In the genomic region with DNA sequence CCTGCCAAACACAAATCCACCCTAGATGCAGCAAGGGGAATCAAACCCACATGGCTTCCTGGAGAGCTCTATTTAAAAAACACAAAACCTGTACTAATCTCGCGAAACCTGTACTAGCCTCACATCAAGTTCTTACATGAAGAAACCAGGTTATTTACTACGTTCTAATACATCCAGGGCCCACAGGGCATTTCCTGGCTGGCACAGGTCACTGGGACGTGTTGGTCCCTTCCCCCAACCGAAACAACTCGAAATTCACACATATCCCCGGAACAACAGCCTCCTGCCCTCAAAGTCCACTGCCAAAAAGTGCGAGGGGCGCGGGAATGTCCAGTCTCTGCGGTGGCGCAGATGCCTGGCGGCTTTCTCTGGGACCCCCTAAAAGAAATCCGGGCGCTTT, we compare ENCODE assay signal across 9 cellular contexts. TPM values are rescaled to one million over a fixed set of nuclear protein-coding genes. Genes with fewer than 3 reads are reported as not detected.
DNase-seq lines count a peak whose midpoint lies in the region; ATAC-seq and TF ChIP-seq lines count a peak whose summit lies in the region.
"Had no signal": no experiment of that assay in that cellular context is flagged by ENCODE, and none has a peak within 500 bp of the region (broad histone marks: within the 10 kb centered on the region; RNA-seq: fewer than 3 reads in every experiment).

No MANE protein-coding gene starts in this region.

- no peak overlapping the region for H3K56ac ChIP-seq in IMR-90 (ENCODE audit: extremely low read depth, insufficient read depth, low read length)

- peak overlapping the region; percentile 93 for H2BK15ac ChIP-seq in IMR-90 (ENCODE audit: low read depth, low read length)

- intact Hi-C loops in A673 (cut with micrococcal nuclease; ENCODE audit: unreplicated experiment) (no loop called here), IMR-90 (cut with micrococcal nuclease) (no loop called here), OCI-LY7 (cut with micrococcal nuclease; ENCODE audit: unreplicated experiment) (no loop called here)

- H3K79me1 ChIP-seq in IMR-90 (ENCODE audit: low read depth in 1 of 2, low read length in 2 of 2): peaks cover 15 to 17% of the 10 kb centered on the region in 2 experiments; a peak in 3 of 4 replicates

- H3K27ac ChIP-seq in A673 (ENCODE audit: low read depth, low read length, poor library complexity, severe bottlenecking) (no peak overlapping the region), IMR-90 (ENCODE audit: insufficient read depth, low read length) (peak overlapping the region; percentile 8), muscle layer of colon (ENCODE audit: low read depth, low read length) (no peak overlapping the region), OCI-LY7 (ENCODE audit: low read depth, low read length, poor library complexity, severe bottlenecking) (no peak overlapping the region)
- H3K27ac ChIP-seq: HL-60 had no signal

- no peaks in the 10 kb centered on the region for H3K36me3 ChIP-seq in A673 (ENCODE audit: insufficient read depth, low read length, poor library complexity, severe bottlenecking)
- H3K36me3 ChIP-seq in IMR-90 (ENCODE audit: control insufficient read depth, insufficient read depth, low read length): no peaks in the 10 kb centered on the region
- no peaks in the 10 kb centered on the region for H3K36me3 ChIP-seq in muscle layer of colon (ENCODE audit: insufficient read depth, low read length)
- no peaks in the 10 kb centered on the region for H3K36me3 ChIP-seq in OCI-LY7 (ENCODE audit: insufficient read depth, low read length)

- H3K4me3 ChIP-seq in A673 (ENCODE audit: low read depth, low read length, poor library complexity, severe bottlenecking) (peak overlapping the region; percentile 28), IMR-90 (ENCODE audit: insufficient read depth, low read depth, low read length) (peak overlapping the region; percentile 46), choroid plexus epithelial cell (ENCODE audit: low read depth, low read length) (peak overlapping the region; percentile 73), muscle layer of colon (ENCODE audit: low read depth in 1 of 2, low read length in 2 of 2) (peak overlapping the region; percentile 47 to 58), OCI-LY7 (ENCODE audit: low read depth, low read length, poor library complexity, severe bottlenecking) (no peak overlapping the region)

- H3K27me3 ChIP-seq in A673 (replicated peaks; ENCODE audit: insufficient read depth, low read depth, low read length, poor library complexity) (peaks cover 35% of the 10 kb centered on the region), IMR-90 (ENCODE audit: control insufficient read depth, insufficient read depth, low read length) (peaks cover 9% of the 10 kb centered on the region; the same call in 1 of the 2 replicates), muscle layer of colon (ENCODE audit: control insufficient read depth in 1 of 2, insufficient read depth in 2 of 2, low read length in 2 of 2) (peaks cover 0 to 20% of the 10 kb centered on the region in 2 donors)

- H3K79me2 ChIP-seq in OCI-LY7 (ENCODE audit: insufficient read depth, low read depth, low read length): no peaks in the 10 kb centered on the region

- WGBS in IMR-90 (ENCODE audit: extremely low coverage in 2 of 2, insufficient read length in 1 of 2), 2 experiments: 50% methylated on average over 5 of the region's 15 CpGs; no CpG with 5 or more reads in 1 of the 2 experiments

- H3K4me2 ChIP-seq in IMR-90 (ENCODE audit: low read depth, low read length): peak overlapping the region; percentile 66
- no peak overlapping the region for H3K4me2 ChIP-seq in OCI-LY7 (ENCODE audit: low read length)

- POLR2A ChIA-PET in A673 (lab: Charles Lee; ENCODE audit: low non-redundant PET): no interaction called here
- POLR2A ChIA-PET in IMR-90 (lab: Charles Lee; ENCODE audit: unreplicated experiment): no interaction called here
- POLR2A ChIA-PET in OCI-LY7 (lab: Charles Lee): no interaction called here

- H2AFZ ChIP-seq in IMR-90 (replicated peaks; ENCODE audit: low read length, poor library complexity) (peak overlapping the region; percentile 93), OCI-LY7 (ENCODE audit: low read length) (no peak overlapping the region)

- TF ChIP-seq CTCF in A673 (conservative IDR thresholded peaks at IDR 0.05; ENCODE audit: low read depth, low read length) (no peak), IMR-90 (conservative IDR thresholded peaks at IDR 0.05; ENCODE audit: low read depth, low read length) (no peak), choroid plexus epithelial cell (conservative IDR thresholded peaks at IDR 0.05; ENCODE audit: low read depth, low read length) (no peak), OCI-LY7 (conservative IDR thresholded peaks at IDR 0.05; ENCODE audit: low read length) (no peak)

- peak overlapping the region; percentile 54 for H3K14ac ChIP-seq in IMR-90 (replicated peaks; ENCODE audit: low read depth, low read length)

- peak overlapping the region; percentile 50 for H2BK20ac ChIP-seq in IMR-90 (ENCODE audit: low read depth, low read length)

- peak overlapping the region; percentile 34 for H3K4ac ChIP-seq in IMR-90 (ENCODE audit: low read depth, low read length)

- H3K4me1 ChIP-seq in A673 (ENCODE audit: insufficient read depth, low read length, poor library complexity, severe bottlenecking): no peaks in the 10 kb centered on the region
- peaks cover 9% of the 10 kb centered on the region for H3K4me1 ChIP-seq in IMR-90 (ENCODE audit: control insufficient read depth, insufficient read depth, low read length)
- peaks cover 20% of the 10 kb centered on the region for H3K4me1 ChIP-seq in muscle layer of colon (ENCODE audit: insufficient read depth, low read length)
- no peaks in the 10 kb centered on the region for H3K4me1 ChIP-seq in OCI-LY7 (ENCODE audit: insufficient read depth, low read length, poor library complexity, severe bottlenecking)

- H3K9ac ChIP-seq in IMR-90 (ENCODE audit: low read depth, low read length): peak overlapping the region; percentile 61
- no peak overlapping the region for H3K9ac ChIP-seq in muscle layer of colon (ENCODE audit: low read length)

- peak overlapping the region; percentile 90 for H3K23ac ChIP-seq in IMR-90 (ENCODE audit: low read depth, low read length)

- H4K20me1 ChIP-seq in IMR-90 (ENCODE audit: insufficient read depth, low read length) (no peaks in the 10 kb centered on the region), OCI-LY7 (ENCODE audit: insufficient read depth, low read length) (no peaks in the 10 kb centered on the region)

- H2AK5ac ChIP-seq in IMR-90 (ENCODE audit: low read depth, low read length): peak overlapping the region; percentile 49; the same call in 1 of the 2 replicates

- H3K9me3 ChIP-seq in A673 (ENCODE audit: low read depth, low read length, poor library complexity, severe bottlenecking) (no peaks in the 10 kb centered on the region), IMR-90 (ENCODE audit: control insufficient read depth, insufficient read depth, low read length) (no peaks in the 10 kb centered on the region), muscle layer of colon (ENCODE audit: low read length) (no peaks in the 10 kb centered on the region), OCI-LY7 (ENCODE audit: low read length) (no peaks in the 10 kb centered on the region)

- H4K8ac ChIP-seq in IMR-90 (ENCODE audit: low read depth in 2 of 2, low read length in 2 of 2): peak overlapping the region; percentile 79 to 91

- peak overlapping the region; percentile 14 for H3K18ac ChIP-seq in IMR-90 (ENCODE audit: low read depth, low read length)

- TF ChIP-seq RAD21 in IMR-90 (IDR thresholded peaks at IDR 0.05; ENCODE audit: low read length): no peak

- H4K91ac ChIP-seq in IMR-90 (ENCODE audit: insufficient read depth, low read depth, low read length): peak overlapping the region; percentile 83

- no peak for TF ChIP-seq POLR2A in IMR-90 (IDR thresholded peaks at IDR 0.05; ENCODE audit: low read depth, low read length)

- peak overlapping the region; percentile 52 for H2AK9ac ChIP-seq in IMR-90 (replicated peaks; ENCODE audit: low read depth, low read length, poor library complexity)

- ATAC-seq in IMR-90 (ENCODE audit: low read depth): no peak

- in situ Hi-C loops in IMR-90 (cut with MboI; ENCODE audit: low sequenced_read_pairs): no loop called here
- in situ Hi-C loops in G401 (cut with HindIII; ENCODE audit: low sequenced_read_pairs): no loop called here

- BruUV-seq in A673 (replicated peaks; lab: Mats Ljungman, UMichigan) (no TSS peak), IMR-90 (replicated peaks; lab: Mats Ljungman, UMichigan) (no TSS peak), OCI-LY7 (replicated peaks; lab: Mats Ljungman, UMichigan) (no TSS peak)

- no peaks in the 10 kb centered on the region for H3K9me2 ChIP-seq in OCI-LY7 (ENCODE audit: insufficient read depth, low read length)

- dilution Hi-C loops in IMR-90 (cut with HindIII; ENCODE audit: low sequenced_read_pairs, unreplicated experiment): no loop called here

- CTCF ChIA-PET in A673 (lab: Charles Lee): no interaction called here
- CTCF ChIA-PET in IMR-90 (lab: Yijun Ruan, JAX): interaction anchor here (0.7 kb wide), 1 partner anchor 70 kb away, joined by 3 read pairs; no protein-coding TSS in a partner anchor
- CTCF ChIA-PET in OCI-LY7 (lab: Charles Lee; ENCODE audit: unreplicated experiment): no interaction called here

- peaks cover 6% of the 10 kb centered on the region for H3K9me1 ChIP-seq in IMR-90 (ENCODE audit: insufficient read depth, low read length)

- peak overlapping the region; percentile 54 for H2BK120ac ChIP-seq in IMR-90 (ENCODE audit: low read depth, low read length)

- DNase-seq in A673 (ENCODE audit: low spot score) (no peak), IMR-90 (no peak), choroid plexus epithelial cell (ENCODE audit: low read depth) (no peak), G401 (ENCODE audit: low spot score) (no peak), CD1c-positive myeloid dendritic cell (ENCODE audit: extremely low spot score) (no peak), T-helper 9 cell (no peak), OCI-LY7 (ENCODE audit: low spot score) (no peak)

- H4K5ac ChIP-seq in IMR-90 (ENCODE audit: low read depth, low read length): peak overlapping the region; percentile 39

- H2BK5ac ChIP-seq in IMR-90 (ENCODE audit: low read depth, low read length, poor library complexity, severe bottlenecking): peak overlapping the region; percentile 49

TF ChIP-seq in IMR-90, 13 proteins besides CTCF, POLR2A, EP300 and RAD21 (continues in another document):
- no peak for TF ChIP-seq BHLHE40 (IDR thresholded peaks at IDR 0.05; ENCODE audit: low read depth, low read length)
- no peak for TF ChIP-seq MXI1 (IDR thresholded peaks at IDR 0.05; ENCODE audit: borderline replicate concordance, low read depth, low read length)
- TF ChIP-seq CHD1 (IDR thresholded peaks at IDR 0.05; ENCODE audit: low read depth, low read length): no peak
- no peak for TF ChIP-seq FOS (IDR thresholded peaks at IDR 0.05; ENCODE audit: low read depth, low read length)
- TF ChIP-seq CEBPB (IDR thresholded peaks at IDR 0.05; ENCODE audit: low read depth, low read length): no peak

RNA-seq across cellular contexts. Expression of a gene that starts 1.0 kb away (rescaled TPM):
- total RNA-seq in A673 (2021): 0.13 and 0.70 TPM in 2 replicates
- 2.5 TPM in 2 replicates for total RNA-seq in IMR-90 (2012; rRNA removed)
- polyA plus RNA-seq in IMR-90 (2012; rRNA removed): 3.1 and 3.8 TPM in 2 replicates
- polyA plus RNA-seq in IMR-90 (2012; cell fraction: cytosol; rRNA removed): 1.6 and 3.5 TPM in 2 replicates
- polyA plus RNA-seq in IMR-90 (2012; cell fraction: nucleus; rRNA removed; ENCODE audit: low replicate concordance): 1.5 and 3.9 TPM in 2 replicates
- total RNA-seq in G401 (2014; rRNA removed; shearing (Covaris generic)): not detected in 2 replicates
- not detected in 2 replicates for total RNA-seq in OCI-LY7 (2014; rRNA removed; shearing (Covaris generic))
- 0.07 TPM in 1 of 2 replicates, not detected in the other for total RNA-seq in OCI-LY7 (2022)
